ENCODE assay signal across 9 cellular contexts in genomic region chr11:112355726-112356125, GRCh38.
DNase-seq lines count a peak whose midpoint lies in the region; ATAC-seq and TF ChIP-seq lines count a peak whose summit lies in the region.
"Had no signal": no experiment of that assay in that cellular context is flagged by ENCODE, and none has a peak within 500 bp of the region (broad histone marks: within the 10 kb centered on the region; RNA-seq: fewer than 3 reads in every experiment).

No MANE protein-coding gene starts in this region.

- CTCF ChIA-PET in Caco-2 (lab: Charles Lee) = interaction anchor here (1.0 kb wide), 1 partner anchor 200 kb away, joined by 3 read pairs; no protein-coding TSS in a partner anchor
- CTCF ChIA-PET in PC-3 (lab: Charles Lee) = no interaction called here

- H3K9me2 ChIP-seq in PC-3 (replicated peaks; ENCODE audit: low read length) = no peaks in the 10 kb centered on the region

- no peaks in the 10 kb centered on the region for H3K4me1 ChIP-seq in Caco-2
- no peaks in the 10 kb centered on the region for H3K4me1 ChIP-seq in PC-3 (ENCODE audit: insufficient read depth, low read length)
- H3K4me1 ChIP-seq in left ventricle myocardium inferior = peaks cover 8% of the 10 kb centered on the region

- no peaks in the 10 kb centered on the region for H3F3A ChIP-seq in PC-3 (ENCODE audit: low read length, unreplicated experiment)

- ATAC-seq in PC-3 (peak; percentile 42; the same call in 1 of the 2 replicates), GM21717 (IDR thresholded peaks at IDR 0.05; ENCODE audit: unreplicated experiment) (no peak)

- H3K36me3 ChIP-seq in Caco-2 (ENCODE audit: control insufficient read depth, insufficient read depth, low read length) = no peaks in the 10 kb centered on the region
- no peaks in the 10 kb centered on the region for H3K36me3 ChIP-seq in PC-3 (ENCODE audit: low read depth, low read length)
- no peaks in the 10 kb centered on the region for H3K36me3 ChIP-seq in left ventricle myocardium inferior
- H3K36me3 ChIP-seq: thoracic aorta had no signal

- H3K27me3 Mint-ChIP-seq in Caco-2 (ENCODE audit: insufficient read depth, unreplicated experiment) = peaks cover 7% of the 10 kb centered on the region

- intact Hi-C loops in Caco-2 (cut with micrococcal nuclease; ENCODE audit: unreplicated experiment) = loop anchor here (1.0 kb wide), 1 partner anchor 230 kb away; no protein-coding TSS in a partner anchor
- intact Hi-C loops in PC-3 (cut with micrococcal nuclease) = no loop called here
- intact Hi-C loops in left ventricle myocardium inferior (cut with micrococcal nuclease) = no loop called here

- no peaks in the 10 kb centered on the region for H3K9me3 ChIP-seq in Caco-2
- H3K9me3 ChIP-seq in PC-3 (ENCODE audit: low read length) = no peaks in the 10 kb centered on the region
- peaks cover 4% of the 10 kb centered on the region for H3K9me3 ChIP-seq in left ventricle myocardium inferior (replicated peaks)
- H3K9me3 ChIP-seq: thoracic aorta had no signal

- H3K4me3 ChIP-seq in Caco-2 (ENCODE audit: low read depth, low read length) = no peak overlapping the region
- no peak overlapping the region for H3K4me3 ChIP-seq in HL-60 (replicated peaks; ENCODE audit: insufficient read depth, low read length)
- no peak overlapping the region for H3K4me3 ChIP-seq in PC-3 (ENCODE audit: low read length)
- H3K4me3 ChIP-seq in left ventricle myocardium inferior = no peak overlapping the region
- H3K4me3 ChIP-seq: thoracic aorta had no signal

- DNase-seq in Caco-2 (peak; percentile 53 to 56), HL-60 (ENCODE audit: low read depth in 1 of 2, low spot score in 1 of 2) (peak in 1 of 2 experiments; percentile 12), PC-3 (peak; percentile 59), left ventricle myocardium inferior (no peak), dedifferentiated amniotic fluid mesenchymal stem cell (ENCODE audit: extremely low spot score) (no peak), DMS114 treated with DMSO at 0.1 percent for 48 hours (lab: John Stamatoyannopoulos, UW; ENCODE audit: unreplicated experiment) (no peak)
- no peak for DNase-seq in stimulated activated CD4-positive, alpha-beta T cell treated with anti-CD3 and anti-CD28 coated beads, Interleukin-4, amount 100 ng/mL, for 1 hour

- no peaks in the 10 kb centered on the region for H3K9me3 Mint-ChIP-seq in Caco-2 (ENCODE audit: unreplicated experiment)

- H3K4me2 ChIP-seq in PC-3 (ENCODE audit: low read length) = no peak overlapping the region

- peak; percentile 38 to 43 for TF ChIP-seq CTCF in Caco-2 (IDR thresholded peaks at IDR 0.05; ENCODE audit: insufficient read depth in 1 of 2, low read depth in 1 of 2, low read length in 1 of 2, severe bottlenecking in 1 of 2, unreplicated experiment in 1 of 2)
- TF ChIP-seq CTCF in HL-60 (IDR thresholded peaks at IDR 0.05; ENCODE audit: insufficient read depth, low read length) = peak; percentile 4
- TF ChIP-seq CTCF in PC-3 (conservative IDR thresholded peaks at IDR 0.05; ENCODE audit: low read depth, low read length) = peak; percentile 63
- TF ChIP-seq CTCF in left ventricle myocardium inferior (IDR thresholded peaks at IDR 0.05; ENCODE audit: borderline replicate concordance) = peak; percentile 30

- H4K20me1 ChIP-seq in PC-3 (ENCODE audit: low read length) = no peaks in the 10 kb centered on the region

- H2AFZ ChIP-seq in PC-3 (ENCODE audit: low read length) = no peak overlapping the region

- no peak overlapping the region for H3K4me3 Mint-ChIP-seq in Caco-2 (ENCODE audit: unreplicated experiment)

- BruUV-seq in Caco-2 (replicated peaks; lab: Mats Ljungman, UMichigan) = no TSS peak
- BruUV-seq in PC-3 (replicated peaks; lab: Mats Ljungman, UMichigan) = no TSS peak

- no peak overlapping the region for H3K9ac ChIP-seq in PC-3 (ENCODE audit: low read length)

- no peaks in the 10 kb centered on the region for H3K79me2 ChIP-seq in PC-3 (ENCODE audit: low read length)

- no peak overlapping the region for H3K27ac Mint-ChIP-seq in Caco-2 (ENCODE audit: unreplicated experiment)

- H3K27me3 ChIP-seq in Caco-2 (replicated peaks; ENCODE audit: control insufficient read depth, insufficient read depth, low read length) (no peaks in the 10 kb centered on the region), HL-60 (ENCODE audit: insufficient read depth, poor library complexity, severe bottlenecking) (no peaks in the 10 kb centered on the region), PC-3 (ENCODE audit: low read length) (peaks cover 4% of the 10 kb centered on the region; the same call in 1 of the 2 replicates), left ventricle myocardium inferior (ENCODE audit: low read depth) (no peaks in the 10 kb centered on the region)

- H3K27ac ChIP-seq in HL-60 (replicated peaks) = no peak overlapping the region
- no peak overlapping the region for H3K27ac ChIP-seq in PC-3 (ENCODE audit: low read length)
- no peak overlapping the region for H3K27ac ChIP-seq in left ventricle myocardium inferior (replicated peaks)
- H3K27ac ChIP-seq: thoracic aorta had no signal

- H3K36me3 Mint-ChIP-seq in Caco-2 (ENCODE audit: insufficient read depth, unreplicated experiment) = no peaks in the 10 kb centered on the region

- H3K4me1 Mint-ChIP-seq in Caco-2 (ENCODE audit: low read depth, unreplicated experiment) = no peaks in the 10 kb centered on the region

- POLR2A ChIA-PET in Caco-2 (lab: Charles Lee) = no interaction called here
- POLR2A ChIA-PET in PC-3 (lab: Charles Lee; ENCODE audit: unreplicated experiment) = no interaction called here

Comparison
In these comparisons a context has a peak if more than half of its experiments do, and no peak if none do; other contexts are left out.
1. DNase-seq: peak in Caco-2 (2 of 2) and PC-3 (single experiment); none in left ventricle myocardium inferior (single experiment), dedifferentiated amniotic fluid mesenchymal stem cell (single experiment), stimulated activated CD4-positive, alpha-beta T cell treated with anti-CD3 and anti-CD28 coated beads, Interleukin-4, amount 100 ng/mL, for 1 hour (single experiment) and DMS114 treated with DMSO at 0.1 percent for 48 hours (single experiment).
2. CTCF ChIP-seq: peak in every context shown above with its lines; median percentile 63 in PC-3; 40 in Caco-2; 30 in left ventricle myocardium inferior; 4 in HL-60.